ENCODE assay signal across 9 cellular contexts in genomic region chr13:39148513-39148961, GRCh38.
DNase-seq lines count a peak whose midpoint lies in the region; ATAC-seq, FAIRE-seq and TF ChIP-seq lines count a peak whose summit lies in the region.
"Had no signal": no experiment of that assay in that cellular context is flagged by ENCODE, and none has a peak within 500 bp of the region (broad histone marks: within the 10 kb centered on the region; RNA-seq: fewer than 3 reads in every experiment).

No MANE protein-coding gene starts in this region.

- H3K27ac ChIP-seq in astrocyte (ENCODE audit: low read depth, low read length) = no peak overlapping the region
- H3K27ac ChIP-seq in lung (ENCODE audit: low read depth in 1 of 2, low read length in 1 of 2) = no peak overlapping the region

- no peak overlapping the region for H3K4me3 Mint-ChIP-seq in astrocyte (ENCODE audit: unreplicated experiment)

- H4K20me1 ChIP-seq in astrocyte (ENCODE audit: insufficient read depth, low read length) = no peaks in the 10 kb centered on the region

- no peaks in the 10 kb centered on the region for H3K36me3 Mint-ChIP-seq in astrocyte (ENCODE audit: low read depth, unreplicated experiment)

- peak; percentile 45 for ATAC-seq in lung (ENCODE audit: insufficient read depth, low FRiP score)
- ATAC-seq in HG02840 (IDR thresholded peaks at IDR 0.05; ENCODE audit: low FRiP score, unreplicated experiment) = no peak
- ATAC-seq in HG03439 (IDR thresholded peaks at IDR 0.05; ENCODE audit: unreplicated experiment) = no peak
- ATAC-seq: effector memory CD8-positive, alpha-beta T cell had no signal

- H3K4me1 Mint-ChIP-seq in astrocyte (ENCODE audit: low read depth, unreplicated experiment) = peaks cover 9% of the 10 kb centered on the region

- H3K9ac ChIP-seq in astrocyte (ENCODE audit: low read length) = no peak overlapping the region

- 56 to 69% methylated on average over 5 of the region's 5 CpGs for WGBS in lung, 2 donors

- H3K9me3 ChIP-seq in astrocyte (ENCODE audit: insufficient read depth, low read depth, low read length) = no peaks in the 10 kb centered on the region
- no peaks in the 10 kb centered on the region for H3K9me3 ChIP-seq in lung (ENCODE audit: control insufficient read depth in 2 of 2, insufficient read depth in 1 of 2, low read length in 1 of 2)
- H3K9me3 ChIP-seq: HAP-1 had no signal

- TF ChIP-seq CTCF in astrocyte (IDR thresholded peaks at IDR 0.05; ENCODE audit: insufficient read depth, low read depth, low read length) (no peak), lung (IDR thresholded peaks at IDR 0.05; ENCODE audit: control extremely low read depth, extremely low read depth) (no peak)

- peak; percentile 60 for DNase-seq in EH (ENCODE audit: low read depth)
- peak; percentile 80 for DNase-seq in M059J (ENCODE audit: low read depth)
- DNase-seq in astrocyte (ENCODE audit: low read depth) = peak; percentile 90
- DNase-seq in lung (ENCODE audit: low spot score) = no peak
- DNase-seq in GM19239 (ENCODE audit: insufficient read length, low spot score) = no peak
- DNase-seq: effector memory CD8-positive, alpha-beta T cell had no signal

- peaks cover 2% of the 10 kb centered on the region for H3K9me3 Mint-ChIP-seq in astrocyte (ENCODE audit: unreplicated experiment)
- H3K9me3 Mint-ChIP-seq: effector memory CD8-positive, alpha-beta T cell had no signal

- H3K79me2 ChIP-seq in astrocyte (ENCODE audit: insufficient read depth, low read length) = no peaks in the 10 kb centered on the region

- no peaks in the 10 kb centered on the region for H3K4me1 ChIP-seq in astrocyte (ENCODE audit: insufficient read depth, low read length)
- no peaks in the 10 kb centered on the region for H3K4me1 ChIP-seq in lung (ENCODE audit: control insufficient read depth in 2 of 2, insufficient read depth in 2 of 2, low read length in 2 of 2)

- H3K36me3 ChIP-seq in astrocyte (ENCODE audit: insufficient read depth, low read length) = no peaks in the 10 kb centered on the region
- no peaks in the 10 kb centered on the region for H3K36me3 ChIP-seq in lung (ENCODE audit: control insufficient read depth in 2 of 2, insufficient read depth in 2 of 2, low read length in 2 of 2)
- H3K36me3 ChIP-seq: HAP-1 had no signal

- no peak overlapping the region for H3K4me3 ChIP-seq in astrocyte (ENCODE audit: insufficient read depth, low read depth, low read length)
- no peak overlapping the region for H3K4me3 ChIP-seq in lung
- H3K4me3 ChIP-seq: HAP-1 had no signal

- no peak overlapping the region for H2AFZ ChIP-seq in astrocyte (ENCODE audit: low read depth, low read length)

- H3K27ac Mint-ChIP-seq in astrocyte (ENCODE audit: unreplicated experiment) = no peak overlapping the region
- H3K27ac Mint-ChIP-seq: effector memory CD8-positive, alpha-beta T cell had no signal

- peak overlapping the region; percentile 34 for H3K4me2 ChIP-seq in astrocyte (ENCODE audit: low read length)

- FAIRE-seq in astrocyte (lab: Jason Lieb, UNC) (peak; percentile 92), GM19239 (lab: Jason Lieb, UNC) (no peak)

- H3K27me3 ChIP-seq in astrocyte (ENCODE audit: insufficient read depth, low read length) (peaks cover 25% of the 10 kb centered on the region), lung (ENCODE audit: control insufficient read depth, insufficient read depth) (no peaks in the 10 kb centered on the region)

- H3K27me3 Mint-ChIP-seq in astrocyte (ENCODE audit: low read depth, unreplicated experiment) = peaks cover 2% of the 10 kb centered on the region

Comparison
In these comparisons a context has a peak if more than half of its experiments do, and no peak if none do; other contexts are left out.
1. DNase-seq: peak in EH (single experiment), M059J (single experiment) and astrocyte (single experiment); none in lung (single experiment) and GM19239 (single experiment).